ENCODE assay signal across 1 cellular context in genomic region chr17:8062435-8062806, GRCh38.
TF ChIP-seq lines count a peak whose summit lies in the region.

No MANE protein-coding gene starts in this region.

TF ChIP-seq in IMR-90, 13 proteins besides CTCF, POLR2A, EP300 and RAD21:
- TF ChIP-seq FOS (IDR thresholded peaks at IDR 0.05; ENCODE audit: low read depth, low read length), result no peak
- TF ChIP-seq ELK1 (IDR thresholded peaks at IDR 0.05; ENCODE audit: borderline replicate concordance, low read depth, low read length), result no peak
- TF ChIP-seq MXI1 (IDR thresholded peaks at IDR 0.05; ENCODE audit: borderline replicate concordance, low read depth, low read length), result no peak
- TF ChIP-seq RCOR1 (IDR thresholded peaks at IDR 0.05; ENCODE audit: insufficient replicate concordance, low read length), result no peak
- TF ChIP-seq USF2 (IDR thresholded peaks at IDR 0.05; ENCODE audit: low read depth, low read length), result no peak
- no peak for TF ChIP-seq SMC3 (IDR thresholded peaks at IDR 0.05; ENCODE audit: low read depth, low read length)
- no peak for TF ChIP-seq MAFK (IDR thresholded peaks at IDR 0.05; ENCODE audit: low read depth, low read length)
- TF ChIP-seq RFX5 (IDR thresholded peaks at IDR 0.05; ENCODE audit: low read depth, low read length), result no peak
- no peak for TF ChIP-seq MAZ (IDR thresholded peaks at IDR 0.05; ENCODE audit: borderline replicate concordance, low read depth, low read length)
- TF ChIP-seq BHLHE40 (IDR thresholded peaks at IDR 0.05; ENCODE audit: low read depth, low read length), result no peak
- TF ChIP-seq NFE2L2 (IDR thresholded peaks at IDR 0.05; ENCODE audit: low read depth, low read length), result no peak
- no peak for TF ChIP-seq CEBPB (IDR thresholded peaks at IDR 0.05; ENCODE audit: low read depth, low read length)
- no peak for TF ChIP-seq CHD1 (IDR thresholded peaks at IDR 0.05; ENCODE audit: low read depth, low read length)
